Comparison of ENCODE assay signal across 8 cellular contexts in genomic region chr19:45423589-45424190, GRCh38. TPM values are rescaled to one million over a fixed set of nuclear protein-coding genes. Genes with fewer than 3 reads are reported as not detected.
A peak's percentile ranks its signal among the peaks of the same experiment; 100 is the strongest.
DNase-seq lines count a peak whose midpoint lies in the region; ATAC-seq and TF ChIP-seq lines count a peak whose summit lies in the region.

Gene ERCC1, minus strand, starts transcription at chr19:45423917. Its CDS starts 543 bp downstream, at chr19:45423374.

- H3K27me3 ChIP-seq in foreskin keratinocyte (no peaks in the 10 kb centered on the region), neural progenitor cell (peaks cover 6% of the 10 kb centered on the region), thyroid gland (no peaks in the 10 kb centered on the region)

- peak in 1 of 2 donors; percentile 76 for TF ChIP-seq POLR2A in thyroid gland (IDR thresholded peaks at IDR 0.05)

- H3K4me3 Mint-ChIP-seq in neural progenitor cell, result peak within 1 kb of the TSS; percentile 96

- H3K4me3 ChIP-seq in neural progenitor cell (peak within 1 kb of the TSS; percentile 66), thyroid gland (replicated peaks in 1 of 3) (peak within 1 kb of the TSS; percentile 2 to 71 (median 44))

- DNase-seq in EH (ENCODE audit: low read depth) (peak; percentile 96), KG1 (lab: John Stamatoyannopoulos, UW) (peak; percentile 91), foreskin keratinocyte (peak; percentile 97 to 99), neural progenitor cell (ENCODE audit: low spot score) (peak; percentile 99), thyroid gland (peak; percentile 99)
- DNase-seq in activated effector memory CD4-positive, alpha-beta T cell treated with anti-CD3 and anti-CD28 coated beads, Interleukin-2, amount 50 U/mL, for 16 hours, result peak; percentile 93

- H3K27ac ChIP-seq in foreskin keratinocyte, result peak within 1 kb of the TSS; percentile 93
- H3K27ac ChIP-seq in neural progenitor cell, result peak within 1 kb of the TSS; percentile 88
- H3K27ac ChIP-seq in thyroid gland, result peak within 1 kb of the TSS; percentile 58 to 90 (median 88)

- peak; percentile 61 for ATAC-seq in GM21737 (IDR thresholded peaks at IDR 0.05; ENCODE audit: unreplicated experiment)
- peak; percentile 77 for ATAC-seq in foreskin keratinocyte

- H3K27ac Mint-ChIP-seq in neural progenitor cell, result peak within 1 kb of the TSS; percentile 95

- H3K36me3 Mint-ChIP-seq in neural progenitor cell, result peaks cover 10% of the 10 kb centered on the region

- no peaks in the 10 kb centered on the region for H3K9me3 Mint-ChIP-seq in neural progenitor cell

- H3K4me2 ChIP-seq in neural progenitor cell, result peak within 1 kb of the TSS; percentile 97

- peaks cover 15% of the 10 kb centered on the region for H3K79me2 ChIP-seq in neural progenitor cell (ENCODE audit: low read depth)

- WGBS in thyroid gland, 2 donors, result 0 to 6% methylated on average over 2 to 19 of the region's 37 CpGs

- no peaks in the 10 kb centered on the region for H3K9me3 ChIP-seq in neural progenitor cell (ENCODE audit: low read depth)
- H3K9me3 ChIP-seq in thyroid gland, result no peaks in the 10 kb centered on the region

- TF ChIP-seq CTCF in foreskin keratinocyte (conservative IDR thresholded peaks at IDR 0.05) (no peak), neural progenitor cell (IDR thresholded peaks at IDR 0.05) (no peak), thyroid gland (IDR thresholded peaks at IDR 0.05) (no peak)

- peaks cover 34% of the 10 kb centered on the region for H3K4me1 Mint-ChIP-seq in neural progenitor cell

- H3K4me1 ChIP-seq in foreskin keratinocyte (peaks cover 14% of the 10 kb centered on the region), neural progenitor cell (peaks cover 5% of the 10 kb centered on the region), thyroid gland (peaks cover 13 to 26% of the 10 kb centered on the region in 2 donors)

- intact Hi-C loops in thyroid gland (cut with DNase I), result no loop called here

- H2AFZ ChIP-seq in neural progenitor cell (replicated peaks), result peak within 1 kb of the TSS; percentile 74

- peaks cover 38% of the 10 kb centered on the region for H3F3A ChIP-seq in neural progenitor cell (ENCODE audit: low read depth)

- no peak within 1 kb of the TSS for H3K9ac ChIP-seq in neural progenitor cell

- H4K20me1 ChIP-seq in neural progenitor cell (ENCODE audit: low read depth), result peaks cover 13% of the 10 kb centered on the region

- no peaks in the 10 kb centered on the region for H3K36me3 ChIP-seq in neural progenitor cell
- H3K36me3 ChIP-seq in thyroid gland, result no peaks in the 10 kb centered on the region

- peaks cover 4% of the 10 kb centered on the region for H3K27me3 Mint-ChIP-seq in neural progenitor cell (ENCODE audit: insufficient read depth, low read depth)

TF ChIP-seq in PFSK-1, 5 proteins besides CTCF, POLR2A, EP300 and RAD21:
- TF ChIP-seq REST (IDR thresholded peaks at IDR 0.05; ENCODE audit: insufficient read depth in 1 of 2, low read depth in 2 of 2, low read length in 2 of 2) (0 out of 4 replicates have a peak, but pooled peaks of 1 of the 2 experiments have one; percentile 28), FOXP2 (optimal IDR thresholded peaks at IDR 0.05; ENCODE audit: borderline replicate concordance, extremely low read depth, extremely low read length, insufficient read depth) (no peak), TAF1 (IDR thresholded peaks at IDR 0.05; ENCODE audit: borderline replicate concordance, insufficient read depth, low read length) (peak; percentile 56; the same call in 1 of the 2 replicates), POLR2AphosphoS5 (IDR thresholded peaks at IDR 0.05; ENCODE audit: low read depth, low read length) (peak; percentile 75), SIN3A (IDR thresholded peaks at IDR 0.05; ENCODE audit: borderline replicate concordance, insufficient read depth, low read length) (no peak)

RNA-seq across cellular contexts. Expression of gene ERCC1, which starts in this region (rescaled TPM):
- polyA plus RNA-seq in PFSK-1 (2012; ENCODE audit: insufficient read length, low read depth), result 106 TPM
- 271 TPM in 2 replicates for total RNA-seq in foreskin keratinocyte
- 359 and 380 TPM in 2 replicates for polyA plus RNA-seq in foreskin keratinocyte
- total RNA-seq in neural progenitor cell (ENCODE audit: low replicate concordance), result 46.0 and 74.5 TPM in 2 replicates
- total RNA-seq in thyroid gland, result 100 to 1,000 TPM in 2 of 4 donors, 10 to 100 TPM in 2; 89.1 to 157 (median 113) TPM

Comparison
In these comparisons a context has a peak if more than half of its experiments do, and no peak if none do; other contexts are left out.
1. Peak in every context shown above with its lines: DNase-seq, ATAC-seq, H3K4me3 ChIP-seq and H3K27ac ChIP-seq.